In genomic region chr2:219876931-219877330, GRCh38 we compare ENCODE assay signal across 25 cellular contexts.
"Had no signal": no experiment of that assay in that cellular context is flagged by ENCODE, and none has a peak within 500 bp of the region (broad histone marks: within the 10 kb centered on the region; RNA-seq: fewer than 3 reads in every experiment).

No MANE protein-coding gene starts in this region.

- H3K4me3 ChIP-seq: colonic mucosa, coronary artery, dorsolateral prefrontal cortex, esophagus muscularis mucosa, esophagus squamous epithelium, gastrocnemius medialis, gastroesophageal sphincter, heart left ventricle, heart right ventricle had no signal

- ATAC-seq: effector memory CD8-positive, alpha-beta T cell; esophagus mucosa; foreskin keratinocyte; gastrocnemius medialis; gastroesophageal sphincter; heart left ventricle; heart right ventricle had no signal

- H3K9me3 Mint-ChIP-seq: dendritic cell treated with granulocyte-macrophage colony-stimulating factor and Interleukin-4, amounts not matched to agents 40 ng/mL and 50 ng/mL, for 4 days; effector memory CD8-positive, alpha-beta T cell had no signal

- H3K4me1 ChIP-seq: colonic mucosa, esophagus muscularis mucosa, esophagus squamous epithelium, foreskin keratinocyte, gastrocnemius medialis, gastroesophageal sphincter, heart left ventricle, heart right ventricle had no signal

- H3K9me3 ChIP-seq: colonic mucosa, esophagus muscularis mucosa, esophagus squamous epithelium, gastrocnemius medialis, gastroesophageal sphincter, heart left ventricle, heart right ventricle had no signal

- DNase-seq: colonic mucosa; cortex of kidney; dermis blood vessel endothelial cell; dorsolateral prefrontal cortex; effector CD4-positive, alpha-beta T cell; effector CD8-positive, alpha-beta T cell; effector memory CD4-positive, alpha-beta T cell; effector memory CD8-positive, alpha-beta T cell; endodermal cell; erythroblast; esophagus squamous epithelium; foreskin fibroblast; foreskin keratinocyte; foreskin melanocyte; gastrocnemius medialis; glutamatergic neuron; head of caudate nucleus; heart left ventricle; heart right ventricle had no signal

- H3K4me3 Mint-ChIP-seq: dendritic cell treated with granulocyte-macrophage colony-stimulating factor and Interleukin-4, amounts not matched to agents 40 ng/mL and 50 ng/mL, for 4 days; effector memory CD8-positive, alpha-beta T cell; endodermal cell had no signal

- H3K27me3 Mint-ChIP-seq: dendritic cell treated with granulocyte-macrophage colony-stimulating factor and Interleukin-4, amounts not matched to agents 40 ng/mL and 50 ng/mL, for 4 days had no signal

- H3K27ac ChIP-seq: colonic mucosa, coronary artery, dorsolateral prefrontal cortex, epithelial cell of prostate, esophagus muscularis mucosa, esophagus squamous epithelium, foreskin keratinocyte, gastrocnemius medialis, gastroesophageal sphincter, heart left ventricle, heart right ventricle had no signal

- H3K27me3 ChIP-seq: colonic mucosa, dorsolateral prefrontal cortex, esophagus muscularis mucosa, esophagus squamous epithelium, gastrocnemius medialis, heart left ventricle had no signal

- H3K36me3 ChIP-seq: colonic mucosa, esophagus muscularis mucosa, esophagus squamous epithelium, gastrocnemius medialis, gastroesophageal sphincter, heart left ventricle, heart right ventricle had no signal

- H3K27ac Mint-ChIP-seq: dendritic cell treated with granulocyte-macrophage colony-stimulating factor and Interleukin-4, amounts not matched to agents 40 ng/mL and 50 ng/mL, for 4 days; effector memory CD8-positive, alpha-beta T cell; endodermal cell had no signal
